Comparison of ENCODE assay signal across 9 cellular contexts in the genomic region with DNA sequence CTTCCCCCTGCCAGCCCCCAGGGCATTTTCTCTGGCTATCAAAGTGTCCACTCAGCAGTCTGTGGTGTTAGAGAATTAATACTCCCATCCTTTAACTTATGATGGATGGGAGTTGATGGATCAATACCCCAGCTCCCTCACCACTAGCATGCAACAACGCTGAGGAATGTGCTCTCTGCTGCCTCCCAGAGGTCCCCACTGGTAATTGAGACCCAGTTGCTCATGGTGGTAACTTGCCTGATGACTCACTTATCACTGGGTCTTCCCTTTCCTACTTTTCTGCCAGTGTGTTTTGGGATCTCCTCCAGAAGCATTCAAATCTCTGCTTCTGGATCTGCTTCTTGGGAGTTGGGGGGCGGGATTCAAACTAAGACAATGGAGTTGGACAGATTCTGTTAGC. TPM values are rescaled to one million over a fixed set of nuclear protein-coding genes. Genes with fewer than 3 reads are reported as not detected.
DNase-seq lines count a peak whose midpoint lies in the region; ATAC-seq and TF ChIP-seq lines count a peak whose summit lies in the region.
"Had no signal": no experiment of that assay in that cellular context is flagged by ENCODE, and none has a peak within 500 bp of the region (broad histone marks: within the 10 kb centered on the region; RNA-seq: fewer than 3 reads in every experiment).

No MANE protein-coding gene starts in this region.

- H3K79me2 ChIP-seq in osteoblast (ENCODE audit: insufficient read depth, low read length): no peaks in the 10 kb centered on the region

- POLR2A ChIA-PET in activated CD4-positive, alpha-beta memory T cell treated with anti-CD3 and anti-CD28 coated beads, Interleukin-2, amount 10 ng/mL, durations not matched to agents 7 days and 5 days (lab: Charles Lee): no interaction called here

- H3K27ac ChIP-seq in osteoblast (ENCODE audit: low read depth, low read length): no peak overlapping the region
- H3K27ac ChIP-seq: SK-N-MC had no signal

- CTCF ChIA-PET in activated CD4-positive, alpha-beta memory T cell treated with anti-CD3 and anti-CD28 coated beads, Interleukin-2, amount 10 ng/mL, durations not matched to agents 7 days and 5 days (lab: Charles Lee): no interaction called here

- TF ChIP-seq CTCF in osteoblast (IDR thresholded peaks at IDR 0.05; ENCODE audit: extremely low read depth, low read depth, low read length) (peak; percentile 49), mesothelial cell of epicardium (IDR thresholded peaks at IDR 0.05; ENCODE audit: unreplicated experiment) (no peak)

- no peaks in the 10 kb centered on the region for H3K9me3 ChIP-seq in osteoblast (ENCODE audit: low read depth, low read length)

- peaks cover 1% of the 10 kb centered on the region for H3K27me3 Mint-ChIP-seq in activated CD4-positive, alpha-beta memory T cell treated with anti-CD3 and anti-CD28 coated beads, Interleukin-2, amount 10 ng/mL, durations not matched to agents 7 days and 5 days
- peaks cover 7% of the 10 kb centered on the region for H3K27me3 Mint-ChIP-seq in mesothelial cell of epicardium (ENCODE audit: low read depth)

- H3K27me3 ChIP-seq in osteoblast (ENCODE audit: insufficient read depth, low read length): no peaks in the 10 kb centered on the region

- H3K4me3 Mint-ChIP-seq in activated CD4-positive, alpha-beta memory T cell treated with anti-CD3 and anti-CD28 coated beads, Interleukin-2, amount 10 ng/mL, durations not matched to agents 7 days and 5 days: no peak overlapping the region
- no peak overlapping the region for H3K4me3 Mint-ChIP-seq in mesothelial cell of epicardium

- no peak overlapping the region for H3K4me2 ChIP-seq in osteoblast (ENCODE audit: insufficient read depth, low read length)

- no peak for ATAC-seq in HG03025 (IDR thresholded peaks at IDR 0.05; ENCODE audit: low FRiP score, unreplicated experiment)

- DNase-seq in activated T-cell treated with anti-CD3 and anti-CD28 coated beads, Interleukin-2, amount 50 U/mL, for 48 hours: peak; percentile 34 to 39
- no peak for DNase-seq in activated T-cell treated with anti-CD3 and anti-CD28 coated beads, Interleukin-2, amount 50 U/mL, for 1 hour
- DNase-seq in HT-29 (ENCODE audit: low spot score): peak; percentile 22
- DNase-seq in activated CD4-positive, alpha-beta memory T cell treated with anti-CD3 and anti-CD28 coated beads, Interleukin-2, amount 10 ng/mL, durations not matched to agents 7 days and 5 days: peak; percentile 19
- DNase-seq in osteoblast (ENCODE audit: insufficient read length, low spot score, missing footprints): no peak
- DNase-seq in mesothelial cell of epicardium (ENCODE audit: low spot score in 2 of 2, unreplicated experiment in 2 of 2): no peak
- DNase-seq in DMS79 treated with DMSO at 0.1 percent for 48 hours (lab: John Stamatoyannopoulos, UW): no peak

- peaks cover 10% of the 10 kb centered on the region for H3K9me3 Mint-ChIP-seq in activated CD4-positive, alpha-beta memory T cell treated with anti-CD3 and anti-CD28 coated beads, Interleukin-2, amount 10 ng/mL, durations not matched to agents 7 days and 5 days
- peaks cover 6% of the 10 kb centered on the region for H3K9me3 Mint-ChIP-seq in mesothelial cell of epicardium

- H3K36me3 Mint-ChIP-seq in activated CD4-positive, alpha-beta memory T cell treated with anti-CD3 and anti-CD28 coated beads, Interleukin-2, amount 10 ng/mL, durations not matched to agents 7 days and 5 days (ENCODE audit: low read depth): no peaks in the 10 kb centered on the region
- H3K36me3 Mint-ChIP-seq in mesothelial cell of epicardium: no peaks in the 10 kb centered on the region

- no peaks in the 10 kb centered on the region for H3K4me1 ChIP-seq in osteoblast (ENCODE audit: insufficient read depth, low read length)

- no peak overlapping the region for H3K4me3 ChIP-seq in osteoblast (ENCODE audit: insufficient read depth, low read length)
- H3K4me3 ChIP-seq: SK-N-MC had no signal

- no peaks in the 10 kb centered on the region for H3K36me3 ChIP-seq in osteoblast (ENCODE audit: insufficient read depth, low read length)

- no peaks in the 10 kb centered on the region for H4K20me1 ChIP-seq in osteoblast (ENCODE audit: insufficient read depth, low read length)

- H2AFZ ChIP-seq in osteoblast (ENCODE audit: low read length): no peak overlapping the region

- no peaks in the 10 kb centered on the region for H3K4me1 Mint-ChIP-seq in activated CD4-positive, alpha-beta memory T cell treated with anti-CD3 and anti-CD28 coated beads, Interleukin-2, amount 10 ng/mL, durations not matched to agents 7 days and 5 days
- H3K4me1 Mint-ChIP-seq in mesothelial cell of epicardium: no peaks in the 10 kb centered on the region

- no peak overlapping the region for H3K27ac Mint-ChIP-seq in activated CD4-positive, alpha-beta memory T cell treated with anti-CD3 and anti-CD28 coated beads, Interleukin-2, amount 10 ng/mL, durations not matched to agents 7 days and 5 days
- H3K27ac Mint-ChIP-seq in mesothelial cell of epicardium: no peak overlapping the region

RNA-seq across cellular contexts. Expression of a gene that starts 20.3 kb away (rescaled TPM):
- total RNA-seq in HT-29 (2014; rRNA removed; shearing (Covaris generic)): 0.10 and 0.70 TPM in 2 replicates
- total RNA-seq in activated CD4-positive, alpha-beta memory T cell treated with anti-CD3 and anti-CD28 coated beads, Interleukin-2, amount 10 ng/mL, durations not matched to agents 7 days and 5 days: 1 to 10 TPM; 3.6 to 4.1 TPM
- total RNA-seq in osteoblast (1.4 and 2.1 TPM in 2 replicates), mesothelial cell of epicardium (0.89 to 1.2 TPM (median 1.0 TPM) in 3 replicates)

Comparison
In these comparisons a context has a peak if more than half of its experiments do, and no peak if none do; other contexts are left out.
1. DNase-seq: peak in activated T-cell treated with anti-CD3 and anti-CD28 coated beads, Interleukin-2, amount 50 U/mL, for 48 hours (2 of 2), HT-29 (single experiment) and activated CD4-positive, alpha-beta memory T cell treated with anti-CD3 and anti-CD28 coated beads, Interleukin-2, amount 10 ng/mL, durations not matched to agents 7 days and 5 days (single experiment); none in activated T-cell treated with anti-CD3 and anti-CD28 coated beads, Interleukin-2, amount 50 U/mL, for 1 hour (single experiment), osteoblast (single experiment), mesothelial cell of epicardium (0 of 2) and DMS79 treated with DMSO at 0.1 percent for 48 hours (single experiment).